ENCODE assay signal across 1 cellular context in genomic region chr12:1760566-1761382, GRCh38.
A peak's percentile ranks its signal among the peaks of the same experiment; 100 is the strongest.
TF ChIP-seq lines count a peak whose summit lies in the region.

No MANE protein-coding gene starts in this region.

TF ChIP-seq in HepG2, 621 proteins besides CTCF, POLR2A, EP300 and RAD21 (continued from another document and continues in another):
- TF ChIP-seq ZNF770 (CRISPR knock-in tag; IDR thresholded peaks at IDR 0.05), result no peak
- TF ChIP-seq ZNF30 (CRISPR knock-in tag; IDR thresholded peaks at IDR 0.05), result no peak
- TF ChIP-seq KDM3A (CRISPR knock-in tag; IDR thresholded peaks at IDR 0.05; ENCODE audit: low read depth), result no peak; the same call in 1 of the 2 replicates
- TF ChIP-seq, protein P1, sequence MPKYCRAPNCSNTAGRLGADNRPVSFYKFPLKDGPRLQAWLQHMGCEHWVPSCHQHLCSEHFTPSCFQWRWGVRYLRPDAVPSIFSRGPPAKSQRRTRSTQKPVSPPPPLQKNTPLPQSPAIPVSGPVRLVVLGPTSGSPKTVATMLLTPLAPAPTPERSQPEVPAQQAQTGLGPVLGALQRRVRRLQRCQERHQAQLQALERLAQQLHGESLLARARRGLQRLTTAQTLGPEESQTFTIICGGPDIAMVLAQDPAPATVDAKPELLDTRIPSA (CRISPR knock-in tag; IDR thresholded peaks at IDR 0.05; ENCODE audit: borderline replicate concordance), result no peak
- no peak for TF ChIP-seq ZNF550 (CRISPR knock-in tag; IDR thresholded peaks at IDR 0.05; ENCODE audit: borderline replicate concordance)
- no peak for TF ChIP-seq RFX1 (IDR thresholded peaks at IDR 0.05)
- TF ChIP-seq PRMT3 (CRISPR knock-in tag; IDR thresholded peaks at IDR 0.05; ENCODE audit: borderline replicate concordance, low read depth), result no peak
- TF ChIP-seq DNMT3B (CRISPR knock-in tag; conservative IDR thresholded peaks at IDR 0.05), result no peak
- TF ChIP-seq ZNF589 (CRISPR knock-in tag; conservative IDR thresholded peaks at IDR 0.05), result no peak
- TF ChIP-seq ZNF709 (CRISPR knock-in tag; IDR thresholded peaks at IDR 0.05), result no peak
- no peak for TF ChIP-seq ISX (CRISPR knock-in tag; conservative IDR thresholded peaks at IDR 0.05)
- no peak for TF ChIP-seq BRCA1 (CRISPR knock-in tag; IDR thresholded peaks at IDR 0.05)
- TF ChIP-seq ZNF782 (CRISPR knock-in tag; IDR thresholded peaks at IDR 0.05; ENCODE audit: borderline replicate concordance), result no peak
- no peak for TF ChIP-seq HNRNPH1 (optimal IDR thresholded peaks at IDR 0.05; ENCODE audit: low read depth, low read length)
- TF ChIP-seq CENPT (CRISPR knock-in tag; IDR thresholded peaks at IDR 0.05; ENCODE audit: low read depth), result no peak
- TF ChIP-seq NR2F6 (IDR thresholded peaks at IDR 0.05), result peak; percentile 93
- peak; percentile 95 for TF ChIP-seq NR2F6 (CRISPR knock-in tag; IDR thresholded peaks at IDR 0.05)
- TF ChIP-seq GZF1 (CRISPR knock-in tag; IDR thresholded peaks at IDR 0.05), result no peak
- TF ChIP-seq PAXIP1 (CRISPR knock-in tag; conservative IDR thresholded peaks at IDR 0.05), result peak; percentile 92
- peak; percentile 60; the same call in 1 of the 2 replicates for TF ChIP-seq ZNF280D (CRISPR knock-in tag; IDR thresholded peaks at IDR 0.05)
- TF ChIP-seq NFRKB (IDR thresholded peaks at IDR 0.05), result no peak
- TF ChIP-seq BCL3 (CRISPR knock-in tag; IDR thresholded peaks at IDR 0.05), result no peak
- no peak for TF ChIP-seq CEBPZ (IDR thresholded peaks at IDR 0.05; ENCODE audit: low read length)
- TF ChIP-seq MXD3 (CRISPR knock-in tag; IDR thresholded peaks at IDR 0.05), result no peak
- TF ChIP-seq MBD4 (IDR thresholded peaks at IDR 0.05; ENCODE audit: borderline replicate concordance, low read length), result no peak; the same call in 1 of the 2 replicates
- no peak for TF ChIP-seq ZNF205 (CRISPR knock-in tag; IDR thresholded peaks at IDR 0.05)
- TF ChIP-seq ARID2 (CRISPR knock-in tag; IDR thresholded peaks at IDR 0.05; ENCODE audit: borderline replicate concordance), result no peak
- no peak for TF ChIP-seq ZNF225 (CRISPR knock-in tag; IDR thresholded peaks at IDR 0.05)
- no peak for TF ChIP-seq CAMTA2 (CRISPR knock-in tag; IDR thresholded peaks at IDR 0.05; ENCODE audit: borderline replicate concordance)
- no peak for TF ChIP-seq ZNF746 (CRISPR knock-in tag; IDR thresholded peaks at IDR 0.05)
- TF ChIP-seq ZNF232 (CRISPR knock-in tag; IDR thresholded peaks at IDR 0.05; ENCODE audit: borderline replicate concordance), result no peak
- 0 out of 2 replicates have a peak, but pooled peaks have one; percentile 45 for TF ChIP-seq PRDM10 (CRISPR knock-in tag; IDR thresholded peaks at IDR 0.05; ENCODE audit: low read depth)
- TF ChIP-seq U2AF1 (optimal IDR thresholded peaks at IDR 0.05; ENCODE audit: low read depth, low read length), result no peak
- TF ChIP-seq ATRX (CRISPR knock-in tag; IDR thresholded peaks at IDR 0.05; ENCODE audit: borderline replicate concordance), result no peak
- TF ChIP-seq MAZ (IDR thresholded peaks at IDR 0.05; ENCODE audit: borderline replicate concordance, low read depth, low read length), result no peak
- TF ChIP-seq MAZ (CRISPR knock-in tag; IDR thresholded peaks at IDR 0.05; ENCODE audit: low read depth), result no peak
- no peak for TF ChIP-seq NCOA1 (CRISPR knock-in tag; IDR thresholded peaks at IDR 0.05)
- no peak; the same call in 1 of the 2 replicates for TF ChIP-seq GATA4 (IDR thresholded peaks at IDR 0.05; ENCODE audit: borderline replicate concordance, low read depth)
- TF ChIP-seq REXO4 (CRISPR knock-in tag; IDR thresholded peaks at IDR 0.05; ENCODE audit: borderline replicate concordance), result no peak
